Comparison of ENCODE assay signal across 1 cellular context in genomic region chrX:120316587-120317283, GRCh38.
TF ChIP-seq lines count a peak whose summit lies in the region.

No MANE protein-coding gene starts in this region.

TF ChIP-seq in K562, 482 proteins besides CTCF, POLR2A, EP300 and RAD21:
- TF ChIP-seq CXXC5 (CRISPR knock-in tag; IDR thresholded peaks at IDR 0.05) (no peak), FOSL1 (tag; conservative IDR thresholded peaks at IDR 0.05) (peak; percentile 73), YY1 (IDR thresholded peaks at IDR 0.05; ENCODE audit: borderline replicate concordance in 1 of 3, control insufficient read depth in 1 of 3, extremely low read depth in 1 of 3, insufficient read depth in 3 of 3, insufficient read length in 1 of 3, insufficient replicate concordance in 2 of 3, low read depth in 1 of 3, low read length in 2 of 3) (no peak), JUND (IDR thresholded peaks at IDR 0.05; ENCODE audit: borderline replicate concordance, low read depth, low read length) (0 out of 2 replicates have a peak, but pooled peaks have one; percentile 13), JUND (tag; IDR thresholded peaks at IDR 0.05; ENCODE audit: borderline replicate concordance, low read depth, low read length) (peak; percentile 57; the same call in 2 of the 3 replicates), SIX5 (IDR thresholded peaks at IDR 0.05; ENCODE audit: borderline replicate concordance in 1 of 2, insufficient read depth in 1 of 2, low read depth in 1 of 2, low read length in 2 of 2) (no peak), CEBPB (tag; IDR thresholded peaks at IDR 0.05) (no peak)
- TF ChIP-seq, protein P1, sequence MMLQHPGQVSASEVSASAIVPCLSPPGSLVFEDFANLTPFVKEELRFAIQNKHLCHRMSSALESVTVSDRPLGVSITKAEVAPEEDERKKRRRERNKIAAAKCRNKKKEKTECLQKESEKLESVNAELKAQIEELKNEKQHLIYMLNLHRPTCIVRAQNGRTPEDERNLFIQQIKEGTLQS (IDR thresholded peaks at IDR 0.05), result peak; percentile 29; the same call in 1 of the 2 replicates
- TF ChIP-seq, protein P1 (CRISPR knock-in tag; conservative IDR thresholded peaks at IDR 0.05), result no peak
